In the genomic region with DNA sequence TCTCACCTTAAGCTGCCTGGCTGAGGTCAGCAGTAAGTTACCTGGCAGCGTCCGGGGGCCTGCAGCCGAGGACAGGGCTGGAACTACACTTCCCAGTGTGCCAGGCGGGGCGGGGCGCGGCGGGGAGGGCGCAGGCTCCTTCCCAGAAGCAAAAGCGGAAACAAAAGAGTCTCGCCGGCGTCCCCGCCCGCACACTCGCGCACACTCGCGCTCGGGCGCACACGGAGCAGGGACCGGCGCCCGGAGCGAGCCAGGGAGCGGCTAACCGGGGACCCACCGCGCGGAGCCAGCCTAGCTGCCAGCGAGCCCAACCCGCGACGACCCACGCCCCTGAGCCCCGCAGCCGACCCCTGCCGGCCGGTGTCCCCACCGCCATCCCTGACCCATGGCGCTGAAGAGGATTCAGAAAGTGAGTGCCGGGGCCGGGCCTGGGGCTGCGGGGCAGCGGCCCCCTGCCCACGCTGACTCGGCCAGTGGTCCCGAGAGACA, we compare ENCODE assay signal across 8 cellular contexts. TPM values are rescaled to one million over a fixed set of nuclear protein-coding genes. Genes with fewer than 3 reads are reported as not detected.
DNase-seq lines count a peak whose midpoint lies in the region; ATAC-seq and TF ChIP-seq lines count a peak whose summit lies in the region.

A gene (plus strand): TSS at position 190 of the 489 bp plus-strand sequence. CDS start 196 bp downstream, at position 386.

- TF ChIP-seq CTCF in Peyer's patch (IDR thresholded peaks at IDR 0.05), result peak in 2 of 6 experiments; percentile 28 to 31

- H3K27me3 ChIP-seq in HUES6 (ENCODE audit: control insufficient read depth, insufficient read depth, low read length), result no peaks in the 10 kb centered on the region
- H3K27me3 ChIP-seq in Peyer's patch, result no peaks in the 10 kb centered on the region

- ATAC-seq in GM21423 (IDR thresholded peaks at IDR 0.05; ENCODE audit: unreplicated experiment), result peak; percentile 97
- ATAC-seq in naive B cell (ENCODE audit: low read depth in 2 of 2), result peak; percentile 93 to 94
- peak; percentile 97 for ATAC-seq in stimulated activated naive B cell treated with anti-CD40 and anti-IgM and Interleukin-4, amounts not matched to agents 10 μg/mL and 1 μg/mL and 100 μg/mL, for 72 hours (replicated peaks)

- H3K9me3 ChIP-seq in HUES6 (ENCODE audit: control insufficient read depth, insufficient read depth, low read depth, low read length) (no peaks in the 10 kb centered on the region), Peyer's patch (no peaks in the 10 kb centered on the region)

- no peaks in the 10 kb centered on the region for H3K9me3 Mint-ChIP-seq in naive B cell
- H3K9me3 Mint-ChIP-seq in stimulated activated naive B cell treated with anti-CD40 and anti-IgM and Interleukin-4, amounts not matched to agents 10 μg/mL and 1 μg/mL and 100 μg/mL, for 72 hours, result no peaks in the 10 kb centered on the region

- peak; percentile 95 to 96 for TF ChIP-seq POLR2A in Peyer's patch (IDR thresholded peaks at IDR 0.05)

- H3K9ac ChIP-seq in HUES6 (ENCODE audit: low read length), result peak within 1 kb of the TSS; percentile 90

- H3K4me1 ChIP-seq in HUES6 (ENCODE audit: control insufficient read depth, insufficient read depth, low read length), result peaks cover 8% of the 10 kb centered on the region; the same call in 1 of the 2 replicates
- peaks cover 0 to 10% (median 0%) of the 10 kb centered on the region in 4 donors for H3K4me1 ChIP-seq in Peyer's patch

- no peaks in the 10 kb centered on the region for H3K36me3 ChIP-seq in HUES6 (ENCODE audit: control insufficient read depth, insufficient read depth, low read length)
- H3K36me3 ChIP-seq in Peyer's patch, result no peaks in the 10 kb centered on the region

- H3K27me3 Mint-ChIP-seq in naive B cell, result peaks cover 0 to 8% (median 4%) of the 10 kb centered on the region in 3 donors
- no peaks in the 10 kb centered on the region for H3K27me3 Mint-ChIP-seq in stimulated activated naive B cell treated with anti-CD40 and anti-IgM and Interleukin-4, amounts not matched to agents 10 μg/mL and 1 μg/mL and 100 μg/mL, for 72 hours

- peaks cover 0 to 5% of the 10 kb centered on the region in 2 donors for H3K36me3 Mint-ChIP-seq in naive B cell
- peaks cover 0 to 8% of the 10 kb centered on the region in 2 donors for H3K36me3 Mint-ChIP-seq in stimulated activated naive B cell treated with anti-CD40 and anti-IgM and Interleukin-4, amounts not matched to agents 10 μg/mL and 1 μg/mL and 100 μg/mL, for 72 hours

- H3K4me1 Mint-ChIP-seq in naive B cell, result peaks cover 27 to 38% (median 36%) of the 10 kb centered on the region in 3 donors
- peaks cover 16 to 36% of the 10 kb centered on the region in 2 donors for H3K4me1 Mint-ChIP-seq in stimulated activated naive B cell treated with anti-CD40 and anti-IgM and Interleukin-4, amounts not matched to agents 10 μg/mL and 1 μg/mL and 100 μg/mL, for 72 hours

- peak; percentile 63 for DNase-seq in DMS114 treated with DMSO at 0.1 percent for 48 hours (lab: John Stamatoyannopoulos, UW; ENCODE audit: unreplicated experiment)
- peak; percentile 87 to 95 (median 93) for DNase-seq in Peyer's patch
- peak; percentile 63 for DNase-seq in activated T-helper 1 cell treated with Interleukin-2 at 50 U/mL for 16 hours (ENCODE audit: low read depth)
- peak; percentile 72 for DNase-seq in fibroblast of gingiva (ENCODE audit: low read depth)
- DNase-seq in naive B cell, result peak; percentile 81
- DNase-seq in stimulated activated naive B cell treated with anti-CD40 and anti-IgM and Interleukin-4, amounts not matched to agents 10 μg/mL and 1 μg/mL and 100 μg/mL, for 72 hours, result peak; percentile 80

- H3K27ac ChIP-seq in HUES6 (ENCODE audit: low read depth, low read length) (peak within 1 kb of the TSS; percentile 76; the same call in 1 of the 2 replicates), Peyer's patch (peak within 1 kb of the TSS; percentile 74 to 86 (median 82))

- H3K4me3 Mint-ChIP-seq in naive B cell, result peak within 1 kb of the TSS; percentile 92 to 100 (median 96)
- peak within 1 kb of the TSS; percentile 90 to 92 for H3K4me3 Mint-ChIP-seq in stimulated activated naive B cell treated with anti-CD40 and anti-IgM and Interleukin-4, amounts not matched to agents 10 μg/mL and 1 μg/mL and 100 μg/mL, for 72 hours

- peak within 1 kb of the TSS; percentile 68 to 95 (median 88) for H3K27ac Mint-ChIP-seq in naive B cell
- H3K27ac Mint-ChIP-seq in stimulated activated naive B cell treated with anti-CD40 and anti-IgM and Interleukin-4, amounts not matched to agents 10 μg/mL and 1 μg/mL and 100 μg/mL, for 72 hours, result peak within 1 kb of the TSS; percentile 87

- H3K4me3 ChIP-seq in HUES6 (ENCODE audit: low read depth, low read length) (peak within 1 kb of the TSS; percentile 95), Peyer's patch (peak within 1 kb of the TSS; percentile 73 to 88 (median 86))

RNA-seq across cellular contexts. Expression of the gene that starts here (rescaled TPM):
- 10 to 100 TPM in 1 of 4 donors, 1 to 10 TPM in 3; 3.5 to 11.9 (median 9.6) TPM for total RNA-seq in Peyer's patch
- polyA plus RNA-seq in naive B cell (ENCODE audit: low read depth in 6 of 6), result 10 to 100 TPM; 29.5 to 44.0 (median 35.4) TPM

Comparison
In these comparisons a context has a peak if more than half of its experiments do, and no peak if none do; other contexts are left out.
1. Peak in every context shown above with its lines: DNase-seq, ATAC-seq, H3K4me3 ChIP-seq and H3K27ac ChIP-seq.